1 cellular context compared by ENCODE assay signal in genomic region chr7:107037866-107038598, GRCh38.
TF ChIP-seq lines count a peak whose summit lies in the region.

No MANE protein-coding gene starts in this region.

TF ChIP-seq in GM23338, 12 proteins besides CTCF, POLR2A, EP300 and RAD21 (continued from another document):
- TF ChIP-seq, protein P1, sequence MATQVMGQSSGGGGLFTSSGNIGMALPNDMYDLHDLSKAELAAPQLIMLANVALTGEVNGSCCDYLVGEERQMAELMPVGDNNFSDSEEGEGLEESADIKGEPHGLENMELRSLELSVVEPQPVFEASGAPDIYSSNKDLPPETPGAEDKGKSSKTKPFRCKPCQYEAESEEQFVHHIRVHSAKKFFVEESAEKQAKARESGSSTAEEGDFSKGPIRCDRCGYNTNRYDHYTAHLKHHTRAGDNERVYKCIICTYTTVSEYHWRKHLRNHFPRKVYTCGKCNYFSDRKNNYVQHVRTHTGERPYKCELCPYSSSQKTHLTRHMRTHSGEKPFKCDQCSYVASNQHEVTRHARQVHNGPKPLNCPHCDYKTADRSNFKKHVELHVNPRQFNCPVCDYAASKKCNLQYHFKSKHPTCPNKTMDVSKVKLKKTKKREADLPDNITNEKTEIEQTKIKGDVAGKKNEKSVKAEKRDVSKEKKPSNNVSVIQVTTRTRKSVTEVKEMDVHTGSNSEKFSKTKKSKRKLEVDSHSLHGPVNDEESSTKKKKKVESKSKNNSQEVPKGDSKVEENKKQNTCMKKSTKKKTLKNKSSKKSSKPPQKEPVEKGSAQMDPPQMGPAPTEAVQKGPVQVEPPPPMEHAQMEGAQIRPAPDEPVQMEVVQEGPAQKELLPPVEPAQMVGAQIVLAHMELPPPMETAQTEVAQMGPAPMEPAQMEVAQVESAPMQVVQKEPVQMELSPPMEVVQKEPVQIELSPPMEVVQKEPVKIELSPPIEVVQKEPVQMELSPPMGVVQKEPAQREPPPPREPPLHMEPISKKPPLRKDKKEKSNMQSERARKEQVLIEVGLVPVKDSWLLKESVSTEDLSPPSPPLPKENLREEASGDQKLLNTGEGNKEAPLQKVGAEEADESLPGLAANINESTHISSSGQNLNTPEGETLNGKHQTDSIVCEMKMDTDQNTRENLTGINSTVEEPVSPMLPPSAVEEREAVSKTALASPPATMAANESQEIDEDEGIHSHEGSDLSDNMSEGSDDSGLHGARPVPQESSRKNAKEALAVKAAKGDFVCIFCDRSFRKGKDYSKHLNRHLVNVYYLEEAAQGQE (IDR thresholded peaks at IDR 0.05; ENCODE audit: unreplicated experiment), result no peak
- TF ChIP-seq ETS1 (IDR thresholded peaks at IDR 0.05) (no peak), ZNF331 (CRISPR knock-in tag; IDR thresholded peaks at IDR 0.05; ENCODE audit: low read depth) (no peak), EZH2phosphoT487 (IDR thresholded peaks at IDR 0.05; ENCODE audit: unreplicated experiment) (no peak), POLR2AphosphoS5 (IDR thresholded peaks at IDR 0.05; ENCODE audit: low read depth) (no peak), CREB1 (CRISPR knock-in tag; IDR thresholded peaks at IDR 0.05; ENCODE audit: low read depth) (no peak)
